ENCODE assay signal across 1 cellular context in the genomic region with DNA sequence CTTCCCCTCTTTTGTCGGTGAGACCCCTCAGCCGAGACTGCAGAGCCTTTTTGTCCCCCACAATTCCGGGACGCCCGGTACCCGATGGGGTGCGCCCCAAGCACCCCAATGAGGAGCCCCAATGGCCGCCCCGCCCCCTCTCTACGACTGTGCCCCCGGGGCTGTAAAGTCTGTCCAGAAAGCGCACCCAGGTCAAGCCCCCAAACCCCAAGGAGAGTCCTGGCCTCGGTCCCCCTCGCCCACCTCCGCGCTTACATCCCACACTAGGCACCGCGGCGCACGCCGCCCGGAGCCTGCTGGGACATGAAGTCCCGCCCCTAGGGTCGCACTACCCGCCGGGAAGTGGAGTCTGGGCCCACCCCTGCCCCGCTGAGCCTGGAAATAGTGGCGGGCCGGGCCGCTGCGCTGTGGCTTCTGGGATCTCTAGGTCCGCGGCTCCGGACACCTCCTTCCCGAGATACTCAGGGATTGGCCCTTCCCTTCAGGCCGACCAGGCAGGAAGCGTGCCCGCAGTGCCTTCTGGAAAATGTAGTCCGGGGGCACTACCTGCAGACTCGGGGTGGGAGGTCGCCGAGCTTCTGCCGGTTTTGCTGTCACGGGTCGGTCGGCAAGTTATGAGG.
A peak's percentile ranks its signal among the peaks of the same experiment; 100 is the strongest.
TF ChIP-seq lines count a peak whose summit lies in the region.

MEN1 (minus strand) TSS at position 281 of the 620 bp plus-strand sequence. CDS start 442 bp downstream, outside the sequence.

TF ChIP-seq in K562, 482 proteins besides CTCF, POLR2A, EP300 and RAD21 (continued from another document and continues in another):
- TF ChIP-seq, protein P1, sequence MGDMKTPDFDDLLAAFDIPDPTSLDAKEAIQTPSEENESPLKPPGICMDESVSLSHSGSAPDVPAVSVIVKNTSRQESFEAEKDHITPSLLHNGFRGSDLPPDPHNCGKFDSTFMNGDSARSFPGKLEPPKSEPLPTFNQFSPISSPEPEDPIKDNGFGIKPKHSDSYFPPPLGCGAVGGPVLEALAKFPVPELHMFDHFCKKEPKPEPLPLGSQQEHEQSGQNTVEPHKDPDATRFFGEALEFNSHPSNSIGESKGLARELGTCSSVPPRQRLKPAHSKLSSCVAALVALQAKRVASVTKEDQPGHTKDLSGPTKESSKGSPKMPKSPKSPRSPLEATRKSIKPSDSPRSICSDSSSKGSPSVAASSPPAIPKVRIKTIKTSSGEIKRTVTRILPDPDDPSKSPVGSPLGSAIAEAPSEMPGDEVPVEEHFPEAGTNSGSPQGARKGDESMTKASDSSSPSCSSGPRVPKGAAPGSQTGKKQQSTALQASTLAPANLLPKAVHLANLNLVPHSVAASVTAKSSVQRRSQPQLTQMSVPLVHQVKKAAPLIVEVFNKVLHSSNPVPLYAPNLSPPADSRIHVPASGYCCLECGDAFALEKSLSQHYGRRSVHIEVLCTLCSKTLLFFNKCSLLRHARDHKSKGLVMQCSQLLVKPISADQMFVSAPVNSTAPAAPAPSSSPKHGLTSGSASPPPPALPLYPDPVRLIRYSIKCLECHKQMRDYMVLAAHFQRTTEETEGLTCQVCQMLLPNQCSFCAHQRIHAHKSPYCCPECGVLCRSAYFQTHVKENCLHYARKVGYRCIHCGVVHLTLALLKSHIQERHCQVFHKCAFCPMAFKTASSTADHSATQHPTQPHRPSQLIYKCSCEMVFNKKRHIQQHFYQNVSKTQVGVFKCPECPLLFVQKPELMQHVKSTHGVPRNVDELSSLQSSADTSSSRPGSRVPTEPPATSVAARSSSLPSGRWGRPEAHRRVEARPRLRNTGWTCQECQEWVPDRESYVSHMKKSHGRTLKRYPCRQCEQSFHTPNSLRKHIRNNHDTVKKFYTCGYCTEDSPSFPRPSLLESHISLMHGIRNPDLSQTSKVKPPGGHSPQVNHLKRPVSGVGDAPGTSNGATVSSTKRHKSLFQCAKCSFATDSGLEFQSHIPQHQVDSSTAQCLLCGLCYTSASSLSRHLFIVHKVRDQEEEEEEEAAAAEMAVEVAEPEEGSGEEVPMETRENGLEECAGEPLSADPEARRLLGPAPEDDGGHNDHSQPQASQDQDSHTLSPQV (IDR thresholded peaks at IDR 0.05): peak; percentile 38; the same call in 1 of the 2 replicates
- TF ChIP-seq ATF1 (CRISPR knock-in tag; IDR thresholded peaks at IDR 0.05): no peak
- TF ChIP-seq ATF1 (tag; IDR thresholded peaks at IDR 0.05): peak; percentile 66
- TF ChIP-seq RHOXF2B (CRISPR knock-in tag; conservative IDR thresholded peaks at IDR 0.05): no peak
- no peak for TF ChIP-seq ZBTB34 (CRISPR knock-in tag; IDR thresholded peaks at IDR 0.05)
- TF ChIP-seq GTF2B (IDR thresholded peaks at IDR 0.05; ENCODE audit: extremely low read depth, insufficient read length): no peak
- no peak for TF ChIP-seq ATF6 (CRISPR knock-in tag; IDR thresholded peaks at IDR 0.05)
- no peak for TF ChIP-seq JUNB (CRISPR knock-in tag; conservative IDR thresholded peaks at IDR 0.05)
- TF ChIP-seq NRF1 (conservative IDR thresholded peaks at IDR 0.05 in 1 of 2, IDR thresholded peaks at IDR 0.05 in 1 of 2): peak; percentile 86 to 89
- no peak for TF ChIP-seq RBM15 (IDR thresholded peaks at IDR 0.05; ENCODE audit: insufficient read depth, low read length)
- TF ChIP-seq DDX20 (tag; IDR thresholded peaks at IDR 0.05; ENCODE audit: low read depth): no peak
- TF ChIP-seq NCOA4 (IDR thresholded peaks at IDR 0.05; ENCODE audit: partially characterized antibody): no peak
- TF ChIP-seq ZNF668 (CRISPR knock-in tag; IDR thresholded peaks at IDR 0.05): no peak
- no peak for TF ChIP-seq SMARCA4 (IDR thresholded peaks at IDR 0.05)
- TF ChIP-seq NR1H2 (CRISPR knock-in tag; IDR thresholded peaks at IDR 0.05): no peak
- TF ChIP-seq ZNF644 (tag; IDR thresholded peaks at IDR 0.05; ENCODE audit: low read depth): no peak
- no peak for TF ChIP-seq CBFA2T3 (IDR thresholded peaks at IDR 0.05)
- TF ChIP-seq MIER1 (IDR thresholded peaks at IDR 0.05; ENCODE audit: low read depth): no peak
- no peak for TF ChIP-seq TRIM24 (IDR thresholded peaks at IDR 0.05)
- TF ChIP-seq PTRF (tag; IDR thresholded peaks at IDR 0.05): no peak
- TF ChIP-seq RBFOX2 (IDR thresholded peaks at IDR 0.05; ENCODE audit: low read depth, low read length): peak; percentile 89
- TF ChIP-seq, protein P2, sequence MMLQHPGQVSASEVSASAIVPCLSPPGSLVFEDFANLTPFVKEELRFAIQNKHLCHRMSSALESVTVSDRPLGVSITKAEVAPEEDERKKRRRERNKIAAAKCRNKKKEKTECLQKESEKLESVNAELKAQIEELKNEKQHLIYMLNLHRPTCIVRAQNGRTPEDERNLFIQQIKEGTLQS (IDR thresholded peaks at IDR 0.05): no peak
- TF ChIP-seq, protein P2 (CRISPR knock-in tag; conservative IDR thresholded peaks at IDR 0.05): no peak
- TF ChIP-seq FOXJ3 (CRISPR knock-in tag; IDR thresholded peaks at IDR 0.05): no peak
- no peak for TF ChIP-seq NBN (IDR thresholded peaks at IDR 0.05; ENCODE audit: low read depth)
- no peak for TF ChIP-seq ZEB2 (IDR thresholded peaks at IDR 0.05)
- no peak for TF ChIP-seq ZSCAN29 (IDR thresholded peaks at IDR 0.05)
- TF ChIP-seq PURB (CRISPR knock-in tag; IDR thresholded peaks at IDR 0.05; ENCODE audit: low read depth): no peak
- no peak for TF ChIP-seq HNRNPK (IDR thresholded peaks at IDR 0.05; ENCODE audit: low read depth, low read length, poor library complexity, severe bottlenecking)
- no peak for TF ChIP-seq ERF (CRISPR knock-in tag; IDR thresholded peaks at IDR 0.05)
- peak in 1 of 2 experiments; percentile 35 for TF ChIP-seq E2F6 (IDR thresholded peaks at IDR 0.05; ENCODE audit: borderline replicate concordance in 1 of 2, extremely low read depth in 1 of 2, insufficient read depth in 1 of 2, insufficient read length in 1 of 2, low read depth in 1 of 2, low read length in 1 of 2, poor library complexity in 1 of 2, severe bottlenecking in 1 of 2)
- TF ChIP-seq, protein P3, sequence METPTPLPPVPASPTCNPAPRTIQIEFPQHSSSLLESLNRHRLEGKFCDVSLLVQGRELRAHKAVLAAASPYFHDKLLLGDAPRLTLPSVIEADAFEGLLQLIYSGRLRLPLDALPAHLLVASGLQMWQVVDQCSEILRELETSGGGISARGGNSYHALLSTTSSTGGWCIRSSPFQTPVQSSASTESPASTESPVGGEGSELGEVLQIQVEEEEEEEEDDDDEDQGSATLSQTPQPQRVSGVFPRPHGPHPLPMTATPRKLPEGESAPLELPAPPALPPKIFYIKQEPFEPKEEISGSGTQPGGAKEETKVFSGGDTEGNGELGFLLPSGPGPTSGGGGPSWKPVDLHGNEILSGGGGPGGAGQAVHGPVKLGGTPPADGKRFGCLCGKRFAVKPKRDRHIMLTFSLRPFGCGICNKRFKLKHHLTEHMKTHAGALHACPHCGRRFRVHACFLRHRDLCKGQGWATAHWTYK (CRISPR knock-in tag; IDR thresholded peaks at IDR 0.05): no peak
- TF ChIP-seq SMAD2 (IDR thresholded peaks at IDR 0.05; ENCODE audit: low read depth, low read length): no peak
- no peak for TF ChIP-seq CREB3 (tag; conservative IDR thresholded peaks at IDR 0.05; ENCODE audit: low read depth)
- TF ChIP-seq ZNF12 (CRISPR knock-in tag; IDR thresholded peaks at IDR 0.05): no peak; the same call in 1 of the 2 replicates
- TF ChIP-seq ZNF445 (CRISPR knock-in tag; IDR thresholded peaks at IDR 0.05; ENCODE audit: low read depth): no peak
